Comparison of ENCODE assay signal across 20 cellular contexts in genomic region chr4:93780080-93780479, GRCh38. TPM values are rescaled to one million over a fixed set of nuclear protein-coding genes. Genes with fewer than 3 reads are reported as not detected.
DNase-seq lines count a peak whose midpoint lies in the region; ATAC-seq and TF ChIP-seq lines count a peak whose summit lies in the region.
"Had no signal": no experiment of that assay in that cellular context is flagged by ENCODE, and none has a peak within 500 bp of the region (broad histone marks: within the 10 kb centered on the region; RNA-seq: fewer than 3 reads in every experiment).

No MANE protein-coding gene starts in this region.

- ATAC-seq in GM23338, result no peak; the same call in 2 of the 3 replicates
- ATAC-seq in GM18511 (IDR thresholded peaks at IDR 0.05; ENCODE audit: unreplicated experiment), result no peak

- no peaks in the 10 kb centered on the region for H3F3A ChIP-seq in GM23338 (replicated peaks; ENCODE audit: low read depth)

- no peaks in the 10 kb centered on the region for H3K36me3 ChIP-seq in GM23338 (ENCODE audit: insufficient read depth)
- no peaks in the 10 kb centered on the region for H3K36me3 ChIP-seq in endodermal cell (ENCODE audit: control insufficient read depth, insufficient read depth, low read length)
- no peaks in the 10 kb centered on the region for H3K36me3 ChIP-seq in mesendoderm (ENCODE audit: control insufficient read depth, insufficient read depth, low read length)
- H3K36me3 ChIP-seq: BE2C; BLaER1 treated with 17β-estradiol and CSF1 and Interleukin-3, amounts not matched to agents 10 nM and 100 nM had no signal

- H3K9me3 Mint-ChIP-seq in GM23338 (no peaks in the 10 kb centered on the region), endodermal cell (no peaks in the 10 kb centered on the region)
- H3K9me3 Mint-ChIP-seq: CD14-positive monocyte; CD4-positive, alpha-beta T cell had no signal

- H3K79me2 ChIP-seq in GM23338 (replicated peaks; ENCODE audit: insufficient read depth) (no peaks in the 10 kb centered on the region), mesendoderm (ENCODE audit: control insufficient read depth, insufficient read depth, low read length) (no peaks in the 10 kb centered on the region)

- no peaks in the 10 kb centered on the region for H3K27me3 ChIP-seq in GM23338 (ENCODE audit: insufficient read depth)
- H3K27me3 ChIP-seq in endodermal cell (ENCODE audit: control insufficient read depth, insufficient read depth, low read length, poor library complexity, severe bottlenecking), result no peaks in the 10 kb centered on the region
- no peaks in the 10 kb centered on the region for H3K27me3 ChIP-seq in mesendoderm (ENCODE audit: insufficient read depth, low read length, poor library complexity)
- H3K27me3 ChIP-seq: BE2C; BLaER1 treated with 17β-estradiol and CSF1 and Interleukin-3, amounts not matched to agents 10 nM and 100 nM had no signal

- H2BK5ac ChIP-seq in mesendoderm (ENCODE audit: low read length), result no peak overlapping the region

- H3K23ac ChIP-seq in mesendoderm (ENCODE audit: low read length), result no peak overlapping the region

- H3K9ac ChIP-seq in endodermal cell (ENCODE audit: extremely low read depth, low read length, poor library complexity, severe bottlenecking) (no peak overlapping the region), mesendoderm (ENCODE audit: low read length) (no peak overlapping the region)
- H3K9ac ChIP-seq: BLaER1 treated with 17β-estradiol and CSF1 and Interleukin-3, amounts not matched to agents 10 nM and 100 nM had no signal

- H4K20me1 ChIP-seq in GM23338 (replicated peaks; ENCODE audit: insufficient read depth), result no peaks in the 10 kb centered on the region
- H4K20me1 ChIP-seq: BLaER1 treated with 17β-estradiol and CSF1 and Interleukin-3, amounts not matched to agents 10 nM and 100 nM had no signal

- H3K27ac Mint-ChIP-seq in GM23338, result no peak overlapping the region
- peak overlapping the region; percentile 48 for H3K27ac Mint-ChIP-seq in endodermal cell
- H3K27ac Mint-ChIP-seq: CD14-positive monocyte; CD4-positive, alpha-beta T cell; CD8-positive, alpha-beta memory T cell had no signal

- H4K8ac ChIP-seq in mesendoderm (ENCODE audit: low read depth, low read length), result no peak overlapping the region

- no peaks in the 10 kb centered on the region for H3K79me1 ChIP-seq in mesendoderm (ENCODE audit: low read length)

- peaks cover 17% of the 10 kb centered on the region for H3K4me1 ChIP-seq in GM23338 (ENCODE audit: insufficient read depth)
- H3K4me1 ChIP-seq in endodermal cell (ENCODE audit: control insufficient read depth, insufficient read depth, low read length), result no peaks in the 10 kb centered on the region
- peaks cover 3% of the 10 kb centered on the region for H3K4me1 ChIP-seq in mesendoderm (ENCODE audit: control insufficient read depth, low read depth, low read length)
- H3K4me1 ChIP-seq: BE2C had no signal

- no peaks in the 10 kb centered on the region for H3K9me3 ChIP-seq in endodermal cell (ENCODE audit: control insufficient read depth, low read length)
- H3K9me3 ChIP-seq: BE2C; BLaER1 treated with 17β-estradiol and CSF1 and Interleukin-3, amounts not matched to agents 10 nM and 100 nM had no signal

- H3K4ac ChIP-seq in mesendoderm (ENCODE audit: low read depth, low read length), result no peak overlapping the region

- H2AFZ ChIP-seq in GM23338, result no peak overlapping the region

- H3K4me1 Mint-ChIP-seq in GM23338, result peaks cover 16% of the 10 kb centered on the region
- H3K4me1 Mint-ChIP-seq in endodermal cell, result peaks cover 14% of the 10 kb centered on the region
- H3K4me1 Mint-ChIP-seq: CD14-positive monocyte; CD8-positive, alpha-beta memory T cell had no signal

- H3K4me3 Mint-ChIP-seq in GM23338, result no peak overlapping the region
- H3K4me3 Mint-ChIP-seq in endodermal cell, result no peak overlapping the region
- H3K4me3 Mint-ChIP-seq: CD14-positive monocyte; CD4-positive, alpha-beta T cell; CD8-positive, alpha-beta memory T cell had no signal

- no peak overlapping the region for H3K4me2 ChIP-seq in GM23338
- no peak overlapping the region for H3K4me2 ChIP-seq in mesendoderm (ENCODE audit: low read length)

- DNase-seq in GM23338 (ENCODE audit: low spot score) (peak; percentile 24), endodermal cell (no peak), mesendoderm (peak; percentile 32), AG08395 (ENCODE audit: low spot score) (no peak), medulla oblongata (ENCODE audit: extremely low spot score) (no peak)
- DNase-seq: AML-193; BE2C; CD4-positive, alpha-beta T cell; CD8-positive, alpha-beta memory T cell; DMS 273 treated with DMSO at 0.1 percent for 48 hours; DMS79; EL; GDM1; H7; HCEC 1CT had no signal

- H4K5ac ChIP-seq in mesendoderm (ENCODE audit: low read length), result no peak overlapping the region

- H2AK5ac ChIP-seq in mesendoderm (ENCODE audit: low read length), result no peak overlapping the region

- no peak overlapping the region for H3K18ac ChIP-seq in mesendoderm (ENCODE audit: low read length)

- H3K36me3 Mint-ChIP-seq in GM23338 (ENCODE audit: low read depth) (no peaks in the 10 kb centered on the region), endodermal cell (ENCODE audit: low read depth) (no peaks in the 10 kb centered on the region)
- H3K36me3 Mint-ChIP-seq: CD14-positive monocyte; CD8-positive, alpha-beta memory T cell had no signal

- no peak for TF ChIP-seq CTCF in GM23338 (conservative IDR thresholded peaks at IDR 0.05; ENCODE audit: low read depth in 2 of 2)
- no peak for TF ChIP-seq CTCF in endodermal cell (conservative IDR thresholded peaks at IDR 0.05)

- H3K27ac ChIP-seq in GM23338 (ENCODE audit: low read depth), result no peak overlapping the region
- H3K27ac ChIP-seq in endodermal cell (ENCODE audit: low read depth, low read length), result no peak overlapping the region
- H3K27ac ChIP-seq in mesendoderm (ENCODE audit: low read depth, low read length), result no peak overlapping the region
- H3K27ac ChIP-seq: 22Rv1; BLaER1 treated with 17β-estradiol and CSF1 and Interleukin-3, amounts not matched to agents 10 nM and 100 nM had no signal

- H2BK15ac ChIP-seq in mesendoderm (replicated peaks; ENCODE audit: low read depth), result no peak overlapping the region

- 92 to 93% methylated on average over 5 of the region's 5 CpGs for WGBS in endodermal cell (ENCODE audit: insufficient coverage in 1 of 2, insufficient read length in 1 of 2), 2 experiments
- WGBS in mesendoderm (ENCODE audit: extremely low coverage, insufficient coverage, low lambda C conversion rate), result no CpG with 5 or more reads among the region's 5 CpGs

- no peaks in the 10 kb centered on the region for H3K9me2 ChIP-seq in GM23338 (ENCODE audit: insufficient read depth)

- H3K27me3 Mint-ChIP-seq in GM23338 (ENCODE audit: insufficient read depth, low read depth, poor library complexity) (peaks cover 6% of the 10 kb centered on the region), endodermal cell (ENCODE audit: insufficient read depth) (no peaks in the 10 kb centered on the region)
- H3K27me3 Mint-ChIP-seq: CD4-positive, alpha-beta T cell had no signal

- H3K56ac ChIP-seq in mesendoderm (ENCODE audit: low read length), result no peak overlapping the region

- no peak overlapping the region for H3K4me3 ChIP-seq in GM23338
- no peak overlapping the region for H3K4me3 ChIP-seq in endodermal cell (ENCODE audit: low read length)
- no peak overlapping the region for H3K4me3 ChIP-seq in mesendoderm (ENCODE audit: low read length)
- H3K4me3 ChIP-seq: BLaER1 treated with 17β-estradiol and CSF1 and Interleukin-3, amounts not matched to agents 10 nM and 100 nM had no signal

- no peak overlapping the region for H2BK120ac ChIP-seq in mesendoderm (ENCODE audit: low read depth, low read length)

TF ChIP-seq in GM23338, 12 proteins besides CTCF, POLR2A, EP300 and RAD21 (continues in another document):
- TF ChIP-seq JUNB (IDR thresholded peaks at IDR 0.05; ENCODE audit: unreplicated experiment), result no peak
- TF ChIP-seq EZH2phosphoT487 (IDR thresholded peaks at IDR 0.05; ENCODE audit: unreplicated experiment), result no peak
- TF ChIP-seq REST (IDR thresholded peaks at IDR 0.05; ENCODE audit: unreplicated experiment), result no peak
- TF ChIP-seq ETS1 (IDR thresholded peaks at IDR 0.05), result no peak

RNA-seq across cellular contexts. Expression of gene ATOH1, which starts 48.5 kb away (rescaled TPM):
- 0.27 and 0.69 TPM in 2 replicates for total RNA-seq in GM23338 (2014; rRNA removed; shearing (Covaris generic))
- polyA plus RNA-seq in GM23338 (2016; fragmentation: Nextera tagmentation; extraction: Ambion mirVana), result 0.24 and 0.97 TPM in 2 replicates
- 1 to 10 TPM; 1.0 to 1.6 TPM for total RNA-seq in endodermal cell
- 13.9 TPM for polyA plus RNA-seq in endodermal cell (2013, experiment 1 of 2)
- 10.4 TPM for polyA plus RNA-seq in endodermal cell (2013, experiment 2 of 2)
- polyA plus RNA-seq in mesendoderm (2013, experiment 1 of 2), result 0.03 TPM
- 0.03 TPM for polyA plus RNA-seq in mesendoderm (2013, experiment 2 of 2)
- total RNA-seq: CD4-positive, alpha-beta T cell; CD8-positive, alpha-beta memory T cell had no signal
- polyA plus RNA-seq: AG04450; CD14-positive monocyte; CD8-positive, alpha-beta memory T cell had no signal

Comparison
In these comparisons a context has a peak if more than half of its experiments do, and no peak if none do; other contexts are left out.
1. DNase-seq: peak in GM23338 (single experiment) and mesendoderm (single experiment); none in endodermal cell (single experiment), AG08395 (single experiment) and medulla oblongata (single experiment).